ENCODE assay signal across 20 cellular contexts in genomic region chr20:62896526-62896925, GRCh38. TPM values are rescaled to one million over a fixed set of nuclear protein-coding genes. Genes with fewer than 3 reads are reported as not detected.
DNase-seq lines count a peak whose midpoint lies in the region; ATAC-seq and TF ChIP-seq lines count a peak whose summit lies in the region.
"Had no signal": no experiment of that assay in that cellular context is flagged by ENCODE, and none has a peak within 500 bp of the region (broad histone marks: within the 10 kb centered on the region; RNA-seq: fewer than 3 reads in every experiment).

No MANE protein-coding gene starts in this region.

- ATAC-seq in HG02885 (IDR thresholded peaks at IDR 0.05; ENCODE audit: poor library complexity, unreplicated experiment) = no peak
- ATAC-seq: HCT116, PC-3 had no signal

- no peaks in the 10 kb centered on the region for H3K36me3 Mint-ChIP-seq in glutamatergic neuron (ENCODE audit: unreplicated experiment)

- H3K9me3 Mint-ChIP-seq in glutamatergic neuron (ENCODE audit: unreplicated experiment) = peaks cover 18% of the 10 kb centered on the region
- H3K9me3 Mint-ChIP-seq: CD4-positive, alpha-beta T cell had no signal

- no peak for TF ChIP-seq CTCF in glutamatergic neuron (IDR thresholded peaks at IDR 0.05; ENCODE audit: partially characterized antibody, unreplicated experiment)

- DNase-seq in NCI-H1436 (lab: John Stamatoyannopoulos, UW) = peak; percentile 14
- DNase-seq in NCI-H1436 treated with DMSO at 0.1 percent for 48 hours (lab: John Stamatoyannopoulos, UW) = no peak
- DNase-seq in DMS79 treated with DMSO at 0.1 percent for 48 hours (lab: John Stamatoyannopoulos, UW) = peak; percentile 83
- peak; percentile 42 for DNase-seq in NCI-H510A (lab: John Stamatoyannopoulos, UW)
- no peak for DNase-seq in glutamatergic neuron
- DNase-seq in amniotic stem cell (lab: John Stamatoyannopoulos, UW) = no peak
- no peak for DNase-seq in LoVo (ENCODE audit: low spot score)
- DNase-seq: 8988T; BE2C; Calu3; CD4-positive, alpha-beta T cell; KG1; NCI-H1048; NCI-H1694 treated with DMSO at 0.1 percent for 48 hours; NCI-H2227 treated with DMSO at 0.1 percent for 48 hours; NCI-H69; PC-3 had no signal

- peak overlapping the region; percentile 20 for H3K4me3 Mint-ChIP-seq in glutamatergic neuron (ENCODE audit: unreplicated experiment)
- H3K4me3 Mint-ChIP-seq: CD4-positive, alpha-beta T cell had no signal

- H3K4me1 Mint-ChIP-seq in glutamatergic neuron (ENCODE audit: low read depth, unreplicated experiment) = peaks cover 47% of the 10 kb centered on the region

- H3K27ac Mint-ChIP-seq in glutamatergic neuron (ENCODE audit: unreplicated experiment) = no peak overlapping the region
- H3K27ac Mint-ChIP-seq: CD4-positive, alpha-beta T cell had no signal

- peaks cover 9% of the 10 kb centered on the region for H3K27me3 Mint-ChIP-seq in glutamatergic neuron (ENCODE audit: unreplicated experiment)
- H3K27me3 Mint-ChIP-seq: CD4-positive, alpha-beta T cell had no signal

RNA-seq across cellular contexts. Expression of gene DIDO1, which starts 29.8 kb away (rescaled TPM):
- 77.8 TPM for total RNA-seq in glutamatergic neuron (ENCODE audit: unreplicated experiment)

RNA-seq across cellular contexts. Expression of gene TCFL5, which starts 34.9 kb away (rescaled TPM):
- 12.6 TPM for total RNA-seq in glutamatergic neuron (ENCODE audit: unreplicated experiment)

RNA-seq across cellular contexts. Expression of gene GID8, which starts 41.4 kb away (rescaled TPM):
- total RNA-seq in glutamatergic neuron (ENCODE audit: unreplicated experiment) = 57.8 TPM

RNA-seq across cellular contexts. Expression of gene SLC17A9, which starts 56.0 kb away (rescaled TPM):
- total RNA-seq in glutamatergic neuron (ENCODE audit: unreplicated experiment) = 1.8 TPM
- total RNA-seq: M059J, PC-3 had no signal

Comparison
In these comparisons a context has a peak if more than half of its experiments do, and no peak if none do; other contexts are left out.
1. DNase-seq: peak in NCI-H1436 (single experiment), DMS79 treated with DMSO at 0.1 percent for 48 hours (single experiment) and NCI-H510A (single experiment); none in NCI-H1436 treated with DMSO at 0.1 percent for 48 hours (single experiment), glutamatergic neuron (single experiment), amniotic stem cell (single experiment) and LoVo (single experiment).